ENCODE assay signal across 21 cellular contexts in genomic region chr1:171233183-171233582, GRCh38. TPM values are rescaled to one million over a fixed set of nuclear protein-coding genes. Genes with fewer than 3 reads are reported as not detected.
"Had no signal": no experiment of that assay in that cellular context is flagged by ENCODE, and none has a peak within 500 bp of the region (broad histone marks: within the 10 kb centered on the region; RNA-seq: fewer than 3 reads in every experiment).

No MANE protein-coding gene starts in this region.

- H3K9me3 Mint-ChIP-seq: activated CD4-positive, alpha-beta memory T cell treated with anti-CD3 and anti-CD28 coated beads, Interleukin-2, amount 10 ng/mL, durations not matched to agents 7 days and 5 days; activated CD4-positive, alpha-beta T cell treated with anti-CD3 and anti-CD28 coated beads, Interleukin-2, amount 10 ng/mL, durations not matched to agents 24 days and 14 days had no signal

- H3K4me1 ChIP-seq: esophagus squamous epithelium, gastroesophageal sphincter, left ventricle myocardium inferior, prostate gland, upper lobe of left lung had no signal

- H3K36me3 ChIP-seq: esophagus squamous epithelium, gastroesophageal sphincter, left ventricle myocardium inferior, prostate gland, thoracic aorta, upper lobe of left lung had no signal

- H3K4me3 Mint-ChIP-seq: activated CD4-positive, alpha-beta memory T cell treated with anti-CD3 and anti-CD28 coated beads, Interleukin-2, amount 10 ng/mL, durations not matched to agents 7 days and 5 days; activated CD4-positive, alpha-beta T cell treated with anti-CD3 and anti-CD28 coated beads, Interleukin-2, amount 10 ng/mL, durations not matched to agents 24 days and 14 days; activated naive CD8-positive, alpha-beta T cell treated with anti-CD3 and anti-CD28 coated beads, Interleukin-2, amount 50 U/mL, for 24 hours; naive thymus-derived CD4-positive, alpha-beta T cell; neural crest cell had no signal

- H3K27ac ChIP-seq: coronary artery, esophagus squamous epithelium, gastroesophageal sphincter, left ventricle myocardium inferior, prostate gland, thoracic aorta, upper lobe of left lung, VCaP had no signal

- DNase-seq: activated CD4-positive, alpha-beta memory T cell treated with anti-CD3 and anti-CD28 coated beads, Interleukin-2, amount 10 ng/mL, durations not matched to agents 7 days and 5 days; activated CD4-positive, alpha-beta T cell treated with anti-CD3 and anti-CD28 coated beads, Interleukin-2, amount 10 ng/mL, durations not matched to agents 24 days and 14 days; activated gamma-delta T cell; activated naive CD4-positive, alpha-beta T cell treated with anti-CD3 and anti-CD28 coated beads, Interleukin-2, amount 50 U/mL, for 16 hours; activated naive CD8-positive, alpha-beta T cell treated with anti-CD3 and anti-CD28 coated beads, Interleukin-2, amount 50 U/mL, for 24 hours; cerebellar nuclear complex; esophagus squamous epithelium; head of caudate nucleus; hypothalamus; left ventricle myocardium inferior; naive thymus-derived CD4-positive, alpha-beta T cell; stimulated activated CD4-positive, alpha-beta T cell treated with anti-CD3 and anti-CD28 coated beads, Interleukin-4, amount 100 ng/mL, for 24 hours; stimulated activated naive CD4-positive, alpha-beta T cell treated with Interleukin-2 at 50 U/mL for 16 hours; upper lobe of left lung had no signal

- H3K36me3 Mint-ChIP-seq: naive thymus-derived CD4-positive, alpha-beta T cell had no signal

- H3K9me3 ChIP-seq: esophagus squamous epithelium, gastroesophageal sphincter, left ventricle myocardium inferior, prostate gland, thoracic aorta, upper lobe of left lung had no signal

- H3K27ac Mint-ChIP-seq: activated CD4-positive, alpha-beta memory T cell treated with anti-CD3 and anti-CD28 coated beads, Interleukin-2, amount 10 ng/mL, durations not matched to agents 7 days and 5 days; activated CD4-positive, alpha-beta T cell treated with anti-CD3 and anti-CD28 coated beads, Interleukin-2, amount 10 ng/mL, durations not matched to agents 24 days and 14 days; activated naive CD8-positive, alpha-beta T cell treated with anti-CD3 and anti-CD28 coated beads, Interleukin-2, amount 50 U/mL, for 24 hours; naive thymus-derived CD4-positive, alpha-beta T cell had no signal

- H3K4me3 ChIP-seq: coronary artery, esophagus squamous epithelium, gastroesophageal sphincter, left ventricle myocardium inferior, prostate gland, thoracic aorta, upper lobe of left lung had no signal

- H3K4me1 Mint-ChIP-seq: activated CD4-positive, alpha-beta memory T cell treated with anti-CD3 and anti-CD28 coated beads, Interleukin-2, amount 10 ng/mL, durations not matched to agents 7 days and 5 days; activated CD4-positive, alpha-beta T cell treated with anti-CD3 and anti-CD28 coated beads, Interleukin-2, amount 10 ng/mL, durations not matched to agents 24 days and 14 days; activated naive CD8-positive, alpha-beta T cell treated with anti-CD3 and anti-CD28 coated beads, Interleukin-2, amount 50 U/mL, for 24 hours; naive thymus-derived CD4-positive, alpha-beta T cell; neural crest cell had no signal

- H3K27me3 ChIP-seq: esophagus squamous epithelium, gastroesophageal sphincter, upper lobe of left lung had no signal

RNA-seq across cellular contexts. Expression of gene FMO1, which starts 15.1 kb away (rescaled TPM):
- total RNA-seq: activated CD4-positive, alpha-beta memory T cell treated with anti-CD3 and anti-CD28 coated beads, Interleukin-2, amount 10 ng/mL, durations not matched to agents 7 days and 5 days; activated CD4-positive, alpha-beta T cell treated with anti-CD3 and anti-CD28 coated beads, Interleukin-2, amount 10 ng/mL, durations not matched to agents 24 days and 14 days; lung microvascular endothelial cell; naive thymus-derived CD4-positive, alpha-beta T cell; neural crest cell; thoracic aorta had no signal

RNA-seq across cellular contexts. Expression of gene FMO2, which starts 48.1 kb away (rescaled TPM):
- total RNA-seq: activated CD4-positive, alpha-beta memory T cell treated with anti-CD3 and anti-CD28 coated beads, Interleukin-2, amount 10 ng/mL, durations not matched to agents 7 days and 5 days; activated CD4-positive, alpha-beta T cell treated with anti-CD3 and anti-CD28 coated beads, Interleukin-2, amount 10 ng/mL, durations not matched to agents 24 days and 14 days; naive thymus-derived CD4-positive, alpha-beta T cell; neural crest cell had no signal
